ENCODE assay signal across 1 cellular context in the genomic region with DNA sequence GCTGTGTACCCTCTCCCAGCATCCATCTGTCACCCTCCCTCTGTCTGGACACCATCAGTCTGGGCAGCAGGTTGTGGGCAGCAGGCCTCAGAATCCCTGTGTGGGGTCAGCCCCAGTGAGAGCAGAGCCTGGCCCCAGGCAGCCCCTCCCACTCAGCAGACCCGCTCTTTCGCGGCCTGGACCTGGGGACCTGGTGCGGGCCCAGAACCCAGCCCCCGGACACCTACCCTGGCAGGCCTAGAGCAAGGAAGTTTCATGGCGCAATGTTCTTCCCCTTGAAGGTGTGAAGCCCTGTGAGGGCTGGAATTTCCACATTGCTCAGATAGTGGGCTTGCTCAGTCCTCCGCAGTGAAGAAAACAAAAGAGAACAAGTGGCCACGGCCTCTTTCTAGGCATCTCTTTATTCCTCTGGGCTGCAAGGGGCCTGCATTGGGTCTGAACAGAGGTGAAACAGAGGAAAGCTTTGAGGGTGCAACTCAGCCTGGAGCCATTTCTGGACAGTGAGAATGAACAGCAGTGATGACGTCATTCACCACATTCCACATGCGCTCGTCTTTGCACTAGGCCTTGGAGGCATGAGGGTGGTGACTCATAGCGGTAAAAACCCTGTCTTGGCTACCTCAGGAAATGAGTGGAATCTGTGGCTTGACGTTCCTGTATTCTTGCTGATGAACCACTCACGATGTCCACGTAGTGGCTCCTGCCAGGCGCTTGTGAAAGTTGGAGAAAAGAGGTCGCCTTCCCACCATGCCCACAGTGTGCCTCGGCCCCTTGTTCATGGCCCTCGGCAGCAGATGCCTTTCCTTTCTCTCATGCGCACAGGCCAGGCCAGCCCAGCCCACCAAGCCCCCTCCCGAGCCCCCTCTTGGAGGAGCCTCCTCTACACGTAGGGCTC.
TF ChIP-seq lines count a peak whose summit lies in the region.

No MANE protein-coding gene starts in this region.

TF ChIP-seq in K562, 482 proteins besides CTCF, POLR2A, EP300 and RAD21 (continued from another document):
- TF ChIP-seq, protein P1, sequence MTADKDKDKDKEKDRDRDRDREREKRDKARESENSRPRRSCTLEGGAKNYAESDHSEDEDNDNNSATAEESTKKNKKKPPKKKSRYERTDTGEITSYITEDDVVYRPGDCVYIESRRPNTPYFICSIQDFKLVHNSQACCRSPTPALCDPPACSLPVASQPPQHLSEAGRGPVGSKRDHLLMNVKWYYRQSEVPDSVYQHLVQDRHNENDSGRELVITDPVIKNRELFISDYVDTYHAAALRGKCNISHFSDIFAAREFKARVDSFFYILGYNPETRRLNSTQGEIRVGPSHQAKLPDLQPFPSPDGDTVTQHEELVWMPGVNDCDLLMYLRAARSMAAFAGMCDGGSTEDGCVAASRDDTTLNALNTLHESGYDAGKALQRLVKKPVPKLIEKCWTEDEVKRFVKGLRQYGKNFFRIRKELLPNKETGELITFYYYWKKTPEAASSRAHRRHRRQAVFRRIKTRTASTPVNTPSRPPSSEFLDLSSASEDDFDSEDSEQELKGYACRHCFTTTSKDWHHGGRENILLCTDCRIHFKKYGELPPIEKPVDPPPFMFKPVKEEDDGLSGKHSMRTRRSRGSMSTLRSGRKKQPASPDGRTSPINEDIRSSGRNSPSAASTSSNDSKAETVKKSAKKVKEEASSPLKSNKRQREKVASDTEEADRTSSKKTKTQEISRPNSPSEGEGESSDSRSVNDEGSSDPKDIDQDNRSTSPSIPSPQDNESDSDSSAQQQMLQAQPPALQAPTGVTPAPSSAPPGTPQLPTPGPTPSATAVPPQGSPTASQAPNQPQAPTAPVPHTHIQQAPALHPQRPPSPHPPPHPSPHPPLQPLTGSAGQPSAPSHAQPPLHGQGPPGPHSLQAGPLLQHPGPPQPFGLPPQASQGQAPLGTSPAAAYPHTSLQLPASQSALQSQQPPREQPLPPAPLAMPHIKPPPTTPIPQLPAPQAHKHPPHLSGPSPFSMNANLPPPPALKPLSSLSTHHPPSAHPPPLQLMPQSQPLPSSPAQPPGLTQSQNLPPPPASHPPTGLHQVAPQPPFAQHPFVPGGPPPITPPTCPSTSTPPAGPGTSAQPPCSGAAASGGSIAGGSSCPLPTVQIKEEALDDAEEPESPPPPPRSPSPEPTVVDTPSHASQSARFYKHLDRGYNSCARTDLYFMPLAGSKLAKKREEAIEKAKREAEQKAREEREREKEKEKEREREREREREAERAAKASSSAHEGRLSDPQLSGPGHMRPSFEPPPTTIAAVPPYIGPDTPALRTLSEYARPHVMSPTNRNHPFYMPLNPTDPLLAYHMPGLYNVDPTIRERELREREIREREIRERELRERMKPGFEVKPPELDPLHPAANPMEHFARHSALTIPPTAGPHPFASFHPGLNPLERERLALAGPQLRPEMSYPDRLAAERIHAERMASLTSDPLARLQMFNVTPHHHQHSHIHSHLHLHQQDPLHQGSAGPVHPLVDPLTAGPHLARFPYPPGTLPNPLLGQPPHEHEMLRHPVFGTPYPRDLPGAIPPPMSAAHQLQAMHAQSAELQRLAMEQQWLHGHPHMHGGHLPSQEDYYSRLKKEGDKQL (CRISPR knock-in tag; IDR thresholded peaks at IDR 0.05; ENCODE audit: borderline replicate concordance), result no peak
- TF ChIP-seq ZNF175 (CRISPR knock-in tag; IDR thresholded peaks at IDR 0.05; ENCODE audit: low read depth), result peak; percentile 73
- TF ChIP-seq, protein P2, sequence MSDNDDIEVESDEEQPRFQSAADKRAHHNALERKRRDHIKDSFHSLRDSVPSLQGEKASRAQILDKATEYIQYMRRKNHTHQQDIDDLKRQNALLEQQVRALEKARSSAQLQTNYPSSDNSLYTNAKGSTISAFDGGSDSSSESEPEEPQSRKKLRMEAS (CRISPR knock-in tag; IDR thresholded peaks at IDR 0.05), result peak; percentile 94
- TF ChIP-seq NFE2L1 (tag; IDR thresholded peaks at IDR 0.05; ENCODE audit: borderline replicate concordance, low read depth), result no peak
- no peak for TF ChIP-seq CBX2 (IDR thresholded peaks at IDR 0.05; ENCODE audit: insufficient read depth, low read length, poor library complexity, severe bottlenecking)
- TF ChIP-seq CTBP1 (IDR thresholded peaks at IDR 0.05; ENCODE audit: borderline replicate concordance), result 0 out of 2 replicates have a peak, but pooled peaks have one; percentile 11
- TF ChIP-seq CEBPG (CRISPR knock-in tag; IDR thresholded peaks at IDR 0.05), result peak; percentile 40; the same call in 1 of the 2 replicates
- TF ChIP-seq CEBPG (tag; conservative IDR thresholded peaks at IDR 0.05 in 1 of 2, IDR thresholded peaks at IDR 0.05 in 1 of 2), result peak in 1 of 2 experiments; percentile 53; a peak in 1 of 4 replicates
- peak; percentile 62 for TF ChIP-seq ZFX (CRISPR knock-in tag; IDR thresholded peaks at IDR 0.05)
- TF ChIP-seq, protein P3, sequence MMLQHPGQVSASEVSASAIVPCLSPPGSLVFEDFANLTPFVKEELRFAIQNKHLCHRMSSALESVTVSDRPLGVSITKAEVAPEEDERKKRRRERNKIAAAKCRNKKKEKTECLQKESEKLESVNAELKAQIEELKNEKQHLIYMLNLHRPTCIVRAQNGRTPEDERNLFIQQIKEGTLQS (IDR thresholded peaks at IDR 0.05), result peak; percentile 100
- TF ChIP-seq, protein P3 (CRISPR knock-in tag; conservative IDR thresholded peaks at IDR 0.05), result peak; percentile 88
- peak; percentile 65 for TF ChIP-seq MYC (IDR thresholded peaks at IDR 0.05; ENCODE audit: low read depth, low read length)
- TF ChIP-seq MYC (CRISPR knock-in tag; IDR thresholded peaks at IDR 0.05; ENCODE audit: borderline replicate concordance, low read depth), result no peak
- peak; percentile 100 for TF ChIP-seq JUN (IDR thresholded peaks at IDR 0.05; ENCODE audit: borderline replicate concordance, low read depth, low read length)
- peak; percentile 87; the same call in 1 of the 2 replicates for TF ChIP-seq JUN (CRISPR knock-in tag; IDR thresholded peaks at IDR 0.05; ENCODE audit: borderline replicate concordance)
